Comparison of ENCODE assay signal across 14 cellular contexts in genomic region chr11:73201249-73201648, GRCh38. TPM values are rescaled to one million over a fixed set of nuclear protein-coding genes. Genes with fewer than 3 reads are reported as not detected.
DNase-seq lines count a peak whose midpoint lies in the region; ATAC-seq and TF ChIP-seq lines count a peak whose summit lies in the region.
"Had no signal": no experiment of that assay in that cellular context is flagged by ENCODE, and none has a peak within 500 bp of the region (broad histone marks: within the 10 kb centered on the region; RNA-seq: fewer than 3 reads in every experiment).

No MANE protein-coding gene starts in this region.

- H4K8ac ChIP-seq in IMR-90 (ENCODE audit: low read depth in 2 of 2, low read length in 2 of 2) = no peak overlapping the region

- H3K14ac ChIP-seq in IMR-90 (replicated peaks; ENCODE audit: low read depth, low read length) = no peak overlapping the region

- no peak overlapping the region for H2BK120ac ChIP-seq in IMR-90 (ENCODE audit: low read depth, low read length)

- CTCF ChIA-PET in IMR-90 (lab: Yijun Ruan, JAX) = no interaction called here

- no peak overlapping the region for H2AK9ac ChIP-seq in IMR-90 (replicated peaks; ENCODE audit: low read depth, low read length, poor library complexity)

- no peaks in the 10 kb centered on the region for H3K9me3 ChIP-seq in IMR-90 (ENCODE audit: control insufficient read depth, insufficient read depth, low read length)
- H3K9me3 ChIP-seq: ovary had no signal

- H2AK5ac ChIP-seq in IMR-90 (ENCODE audit: low read depth, low read length) = no peak overlapping the region

- no peak for TF ChIP-seq RAD21 in IMR-90 (IDR thresholded peaks at IDR 0.05; ENCODE audit: low read length)

- dilution Hi-C loops in IMR-90 (cut with HindIII; ENCODE audit: low sequenced_read_pairs, unreplicated experiment) = no loop called here

- H3K27ac ChIP-seq in IMR-90 (ENCODE audit: insufficient read depth, low read length) (no peak overlapping the region), epithelial cell of prostate (peak overlapping the region; percentile 31)
- H3K27ac ChIP-seq: brain microvascular endothelial cell, ovary had no signal

- no peak overlapping the region for H3K4me3 Mint-ChIP-seq in immature natural killer cell
- H3K4me3 Mint-ChIP-seq: stimulated activated effector memory CD8-positive, alpha-beta T cell treated with anti-CD3 and anti-CD28 coated beads, Interleukin-12 subunit alpha, Interleukin-12 subunit beta, amount 100 ng/mL, for 72 hours had no signal

- H3K18ac ChIP-seq in IMR-90 (ENCODE audit: low read depth, low read length) = no peak overlapping the region

- no peak overlapping the region for H3K4ac ChIP-seq in IMR-90 (ENCODE audit: low read depth, low read length)

- no peaks in the 10 kb centered on the region for H3K36me3 ChIP-seq in IMR-90 (ENCODE audit: control insufficient read depth, insufficient read depth, low read length)
- H3K36me3 ChIP-seq: brain microvascular endothelial cell, ovary had no signal

- H3K9me3 Mint-ChIP-seq in immature natural killer cell = no peaks in the 10 kb centered on the region
- H3K9me3 Mint-ChIP-seq: stimulated activated effector memory CD8-positive, alpha-beta T cell treated with anti-CD3 and anti-CD28 coated beads, Interleukin-12 subunit alpha, Interleukin-12 subunit beta, amount 100 ng/mL, for 72 hours had no signal

- H3K9me1 ChIP-seq in IMR-90 (ENCODE audit: insufficient read depth, low read length) = no peaks in the 10 kb centered on the region; the same call in 1 of the 2 replicates

- H3K4me3 ChIP-seq in AG10803 (ENCODE audit: low read length) (no peak overlapping the region), IMR-90 (ENCODE audit: insufficient read depth, low read depth, low read length) (no peak overlapping the region)
- H3K4me3 ChIP-seq: ovary had no signal

- no peak overlapping the region for H2BK15ac ChIP-seq in IMR-90 (ENCODE audit: low read depth, low read length)

- H3K27ac Mint-ChIP-seq in immature natural killer cell = no peak overlapping the region
- H3K27ac Mint-ChIP-seq: stimulated activated effector memory CD8-positive, alpha-beta T cell treated with anti-CD3 and anti-CD28 coated beads, Interleukin-12 subunit alpha, Interleukin-12 subunit beta, amount 100 ng/mL, for 72 hours had no signal

- ATAC-seq in IMR-90 (ENCODE audit: low read depth) (no peak), GM21825 (IDR thresholded peaks at IDR 0.05; ENCODE audit: unreplicated experiment) (no peak)
- ATAC-seq: left colon; stimulated activated effector memory CD8-positive, alpha-beta T cell treated with anti-CD3 and anti-CD28 coated beads, Interleukin-12 subunit alpha, Interleukin-12 subunit beta, amount 100 ng/mL, for 72 hours had no signal

- in situ Hi-C loops in IMR-90 (cut with MboI; ENCODE audit: low sequenced_read_pairs) = no loop called here

- no peak overlapping the region for H2BK5ac ChIP-seq in IMR-90 (ENCODE audit: low read depth, low read length, poor library complexity, severe bottlenecking)

- no peak overlapping the region for H3K9ac ChIP-seq in IMR-90 (ENCODE audit: low read depth, low read length)

- no peak overlapping the region for H3K56ac ChIP-seq in IMR-90 (ENCODE audit: extremely low read depth, insufficient read depth, low read length)

- intact Hi-C loops in IMR-90 (cut with micrococcal nuclease) = no loop called here

- TF ChIP-seq POLR2A in IMR-90 (IDR thresholded peaks at IDR 0.05; ENCODE audit: low read depth, low read length) = no peak

- TF ChIP-seq CTCF in AG10803 (conservative IDR thresholded peaks at IDR 0.05; ENCODE audit: low read length) (no peak), IMR-90 (conservative IDR thresholded peaks at IDR 0.05; ENCODE audit: low read depth, low read length) (no peak)

- H4K5ac ChIP-seq in IMR-90 (ENCODE audit: low read depth, low read length) = no peak overlapping the region

- WGBS in IMR-90 (ENCODE audit: extremely low coverage in 2 of 2, insufficient read length in 1 of 2), 2 experiments = 24% methylated on average over 3 of the region's 6 CpGs; no CpG with 5 or more reads in 1 of the 2 experiments

- BruUV-seq in IMR-90 (replicated peaks; lab: Mats Ljungman, UMichigan) = no TSS peak

- POLR2A ChIA-PET in IMR-90 (lab: Charles Lee; ENCODE audit: unreplicated experiment) = no interaction called here

- H2BK20ac ChIP-seq in IMR-90 (ENCODE audit: low read depth, low read length) = no peak overlapping the region

- H3K4me2 ChIP-seq in IMR-90 (ENCODE audit: low read depth, low read length) = no peak overlapping the region

- peaks cover 13% of the 10 kb centered on the region for H3K27me3 ChIP-seq in IMR-90 (ENCODE audit: control insufficient read depth, insufficient read depth, low read length)
- H3K27me3 ChIP-seq: brain microvascular endothelial cell, ovary had no signal

- H3K79me1 ChIP-seq in IMR-90 (ENCODE audit: low read depth in 1 of 2, low read length in 2 of 2) = no peaks in the 10 kb centered on the region

- H4K20me1 ChIP-seq in IMR-90 (ENCODE audit: insufficient read depth, low read length) = no peaks in the 10 kb centered on the region

- H2AFZ ChIP-seq in IMR-90 (replicated peaks; ENCODE audit: low read length, poor library complexity) = no peak overlapping the region

- H3K36me3 Mint-ChIP-seq in immature natural killer cell = peaks cover 0 to 4% (median 0%) of the 10 kb centered on the region in 3 donors
- H3K36me3 Mint-ChIP-seq: stimulated activated effector memory CD8-positive, alpha-beta T cell treated with anti-CD3 and anti-CD28 coated beads, Interleukin-12 subunit alpha, Interleukin-12 subunit beta, amount 100 ng/mL, for 72 hours had no signal

- H3K27me3 Mint-ChIP-seq in immature natural killer cell (ENCODE audit: low read depth in 3 of 3) = peaks cover 0 to 4% (median 2%) of the 10 kb centered on the region in 3 donors

- H3K23ac ChIP-seq in IMR-90 (ENCODE audit: low read depth, low read length) = no peak overlapping the region

- H3K4me1 ChIP-seq in IMR-90 (ENCODE audit: control insufficient read depth, insufficient read depth, low read length) = no peaks in the 10 kb centered on the region

- peak; percentile 23 for DNase-seq in AG10803 (ENCODE audit: low read depth)
- peak; percentile 39 for DNase-seq in IMR-90
- no peak for DNase-seq in epithelial cell of prostate (ENCODE audit: low read depth, low spot score)
- DNase-seq in medulla oblongata (ENCODE audit: extremely low spot score) = peak; percentile 37
- no peak for DNase-seq in hippocampal formation (lab: John Stamatoyannopoulos, UW)
- DNase-seq in cerebellar cortex (ENCODE audit: low spot score) = no peak
- no peak for DNase-seq in immature natural killer cell
- DNase-seq: brain microvascular endothelial cell; NCI-H446; stimulated activated CD4-positive, alpha-beta T cell treated with anti-CD3 and anti-CD28 coated beads, Interleukin-1b, Interleukin-23, amount 100 ng/mL, for 48 hours had no signal

- H3K4me1 Mint-ChIP-seq in immature natural killer cell = no peaks in the 10 kb centered on the region
- H3K4me1 Mint-ChIP-seq: stimulated activated effector memory CD8-positive, alpha-beta T cell treated with anti-CD3 and anti-CD28 coated beads, Interleukin-12 subunit alpha, Interleukin-12 subunit beta, amount 100 ng/mL, for 72 hours had no signal

- H4K91ac ChIP-seq in IMR-90 (ENCODE audit: insufficient read depth, low read depth, low read length) = no peak overlapping the region

TF ChIP-seq in IMR-90, 13 proteins besides CTCF, POLR2A, EP300 and RAD21 (continues in another document):
- no peak for TF ChIP-seq CEBPB (IDR thresholded peaks at IDR 0.05; ENCODE audit: low read depth, low read length)
- TF ChIP-seq NFE2L2 (IDR thresholded peaks at IDR 0.05; ENCODE audit: low read depth, low read length) = no peak
- TF ChIP-seq MAZ (IDR thresholded peaks at IDR 0.05; ENCODE audit: borderline replicate concordance, low read depth, low read length) = no peak
- no peak for TF ChIP-seq CHD1 (IDR thresholded peaks at IDR 0.05; ENCODE audit: low read depth, low read length)
- TF ChIP-seq ELK1 (IDR thresholded peaks at IDR 0.05; ENCODE audit: borderline replicate concordance, low read depth, low read length) = no peak
- TF ChIP-seq SMC3 (IDR thresholded peaks at IDR 0.05; ENCODE audit: low read depth, low read length) = no peak
- no peak for TF ChIP-seq MAFK (IDR thresholded peaks at IDR 0.05; ENCODE audit: low read depth, low read length)
- no peak for TF ChIP-seq RCOR1 (IDR thresholded peaks at IDR 0.05; ENCODE audit: insufficient replicate concordance, low read length)
- no peak for TF ChIP-seq BHLHE40 (IDR thresholded peaks at IDR 0.05; ENCODE audit: low read depth, low read length)
- no peak for TF ChIP-seq MXI1 (IDR thresholded peaks at IDR 0.05; ENCODE audit: borderline replicate concordance, low read depth, low read length)
- TF ChIP-seq FOS (IDR thresholded peaks at IDR 0.05; ENCODE audit: low read depth, low read length) = no peak
- no peak for TF ChIP-seq RFX5 (IDR thresholded peaks at IDR 0.05; ENCODE audit: low read depth, low read length)

RNA-seq across cellular contexts. Expression of gene P2RY2, which starts 16.8 kb away (rescaled TPM):
- not detected in 2 replicates for total RNA-seq in IMR-90 (2012; rRNA removed)
- polyA plus RNA-seq in IMR-90 (2012; rRNA removed) (0.06 TPM in 1 of 2 replicates, not detected in the other), immature natural killer cell (under 1 TPM in 1 of 3 donors, not detected in 2; 0.30 TPM)
- 0.02 TPM in 1 of 2 replicates, not detected in the other for polyA plus RNA-seq in IMR-90 (2012; cell fraction: cytosol; rRNA removed)
- 0.07 TPM in 1 of 2 replicates, not detected in the other for polyA plus RNA-seq in IMR-90 (2012; cell fraction: nucleus; rRNA removed; ENCODE audit: low replicate concordance)

RNA-seq across cellular contexts. Expression of gene FCHSD2, which starts 59.1 kb away (rescaled TPM):
- total RNA-seq in IMR-90 (2012; rRNA removed) = 5.9 and 8.9 TPM in 2 replicates
- polyA plus RNA-seq in IMR-90 (2012; rRNA removed) = 16.6 and 18.7 TPM in 2 replicates
- 6.0 and 7.2 TPM in 2 replicates for polyA plus RNA-seq in IMR-90 (2012; cell fraction: cytosol; rRNA removed)
- 11.2 and 40.5 TPM in 2 replicates for polyA plus RNA-seq in IMR-90 (2012; cell fraction: nucleus; rRNA removed; ENCODE audit: low replicate concordance)
- polyA plus RNA-seq in immature natural killer cell = 10 to 100 TPM in 2 of 3 donors, 1 to 10 TPM in 1; 9.7 to 25.6 (median 11.9) TPM

Comparison
In these comparisons a context has a peak if more than half of its experiments do, and no peak if none do; other contexts are left out.
1. DNase-seq: peak in AG10803 (single experiment), IMR-90 (single experiment) and medulla oblongata (single experiment); none in epithelial cell of prostate (single experiment), hippocampal formation (0 of 2), cerebellar cortex (single experiment) and immature natural killer cell (0 of 3).